Comparison of ENCODE assay signal across 18 cellular contexts in genomic region chr5:53426517-53426839, GRCh38. TPM values are rescaled to one million over a fixed set of nuclear protein-coding genes. Genes with fewer than 3 reads are reported as not detected.
A peak's percentile ranks its signal among the peaks of the same experiment; 100 is the strongest.
DNase-seq lines count a peak whose midpoint lies in the region; ATAC-seq, FAIRE-seq and TF ChIP-seq lines count a peak whose summit lies in the region.
"Had no signal": no experiment of that assay in that cellular context is flagged by ENCODE, and none has a peak within 500 bp of the region (broad histone marks: within the 10 kb centered on the region; RNA-seq: fewer than 3 reads in every experiment).

No MANE protein-coding gene starts in this region.

- H3K36me3 ChIP-seq in ACC112 (ENCODE audit: insufficient read depth, low read length) (no peaks in the 10 kb centered on the region), HUES6 (ENCODE audit: control insufficient read depth, insufficient read depth, low read length) (no peaks in the 10 kb centered on the region), K562 (ENCODE audit: control insufficient read depth, insufficient read depth, low read length) (no peaks in the 10 kb centered on the region), mesodermal cell (ENCODE audit: control insufficient read depth, insufficient read depth, low read length) (no peaks in the 10 kb centered on the region)
- no peaks in the 10 kb centered on the region for H3K36me3 ChIP-seq in naive thymus-derived CD4-positive, alpha-beta T cell (ENCODE audit: control insufficient read depth in 2 of 3, insufficient read depth in 3 of 3, low read length in 3 of 3)
- H3K36me3 ChIP-seq: MG63 had no signal

- CTCF ChIA-PET in K562 (lab: Yijun Ruan, JAX; ENCODE audit: low intra/inter-chr PET ratio), result interaction anchor here (1.3 kb wide), 1 partner anchor 445 kb away, joined by 4 read pairs; no protein-coding TSS in a partner anchor
- CTCF ChIA-PET in naive thymus-derived CD4-positive, alpha-beta T cell (lab: Charles Lee), result no interaction called here

- TF ChIP-seq POLR2A in K562 (conservative IDR thresholded peaks at IDR 0.05), result no peak

- H3K27ac Mint-ChIP-seq in naive thymus-derived CD4-positive, alpha-beta T cell, result no peak overlapping the region
- H3K27ac Mint-ChIP-seq: CD4-positive, alpha-beta T cell had no signal

- no peaks in the 10 kb centered on the region for H3K36me3 Mint-ChIP-seq in naive thymus-derived CD4-positive, alpha-beta T cell

- H3K4me1 ChIP-seq in ACC112 (ENCODE audit: control insufficient read depth, insufficient read depth, low read length, unreplicated experiment) (peaks cover 56% of the 10 kb centered on the region), HUES6 (ENCODE audit: control insufficient read depth, insufficient read depth, low read length) (peaks cover 22% of the 10 kb centered on the region), K562 (replicated peaks in 1 of 2; ENCODE audit: control insufficient read depth in 2 of 2, insufficient read depth in 2 of 2, low read length in 2 of 2) (peaks cover 0 to 19% of the 10 kb centered on the region in 2 experiments; a peak in 3 of 5 replicates), mesodermal cell (ENCODE audit: control insufficient read depth, insufficient read depth, low read length, poor library complexity, severe bottlenecking) (peaks cover 24% of the 10 kb centered on the region)
- no peaks in the 10 kb centered on the region for H3K4me1 ChIP-seq in naive thymus-derived CD4-positive, alpha-beta T cell (ENCODE audit: control insufficient read depth in 2 of 2, insufficient read depth in 2 of 2, low read length in 2 of 2)

- H3K9me3 Mint-ChIP-seq in naive thymus-derived CD4-positive, alpha-beta T cell, result no peaks in the 10 kb centered on the region
- H3K9me3 Mint-ChIP-seq: CD4-positive, alpha-beta T cell had no signal

- no peaks in the 10 kb centered on the region for H3K4me1 Mint-ChIP-seq in naive thymus-derived CD4-positive, alpha-beta T cell

- no peak for FAIRE-seq in K562 (lab: Jason Lieb, UNC)

- no peak overlapping the region for H3K4me3 Mint-ChIP-seq in naive thymus-derived CD4-positive, alpha-beta T cell
- H3K4me3 Mint-ChIP-seq: CD4-positive, alpha-beta T cell had no signal

- no peak for TF ChIP-seq RAD21 in K562 (CRISPR knock-in tag; conservative IDR thresholded peaks at IDR 0.05 in 1 of 2, IDR thresholded peaks at IDR 0.05 in 1 of 2)

- H3K9ac ChIP-seq in HUES6 (ENCODE audit: low read length), result no peak overlapping the region
- no peak overlapping the region for H3K9ac ChIP-seq in K562 (ENCODE audit: insufficient read depth in 1 of 2, low read depth in 2 of 2, low read length in 2 of 2)
- H3K9ac ChIP-seq: GM23248 had no signal

- intact Hi-C loops in K562 (cut with micrococcal nuclease), result loop anchor here (5.0 to 10.0 kb wide), 2 partner anchors 162 to 801 kb away; no protein-coding TSS in a partner anchor
- intact Hi-C loops in naive thymus-derived CD4-positive, alpha-beta T cell (cut with micrococcal nuclease), result loop anchor here (1.0 to 5.0 kb wide), 2 partner anchors 791 kb away; no protein-coding TSS in a partner anchor

- no peaks in the 10 kb centered on the region for H4K20me1 ChIP-seq in K562 (replicated peaks; ENCODE audit: control insufficient read depth, insufficient read depth, low read length)

- TF ChIP-seq CTCF in K562 (IDR thresholded peaks at IDR 0.05 in 2 of 3, conservative IDR thresholded peaks at IDR 0.05 in 1 of 3; ENCODE audit: insufficient read depth in 2 of 3, low read depth in 1 of 3, low read length in 3 of 3), result no peak

- DNase-seq in K562 (ENCODE audit: extremely low read depth in 1 of 4, low spot score in 3 of 4) (no peak), SHP77 treated with DMSO at 0.1 percent for 48 hours (lab: John Stamatoyannopoulos, UW) (no peak), NCI-H510A (lab: John Stamatoyannopoulos, UW) (no peak)
- DNase-seq in naive thymus-derived CD4-positive, alpha-beta T cell, result no peak
- DNase-seq: CD4-positive, alpha-beta T cell; DMS153; GDM1; MG63; NCI-H1048; NCI-H1930; NCI-H226; NCI-H526 treated with DMSO at 0.1 percent for 48 hours had no signal

- H2AFZ ChIP-seq in ACC112 (ENCODE audit: low read length, unreplicated experiment) (peak overlapping the region; percentile 6), K562 (ENCODE audit: low read depth, low read length) (peak overlapping the region; percentile 85)

- no peak for TF ChIP-seq EP300 in K562 (IDR thresholded peaks at IDR 0.05; ENCODE audit: low read length)

- H3K9me3 ChIP-seq in HUES6 (ENCODE audit: control insufficient read depth, insufficient read depth, low read depth, low read length) (no peaks in the 10 kb centered on the region), K562 (replicated peaks; ENCODE audit: control insufficient read depth, insufficient read depth, low read depth, low read length) (no peaks in the 10 kb centered on the region), mesodermal cell (ENCODE audit: control insufficient read depth, low read length) (no peaks in the 10 kb centered on the region)
- no peaks in the 10 kb centered on the region for H3K9me3 ChIP-seq in naive thymus-derived CD4-positive, alpha-beta T cell (ENCODE audit: control insufficient read depth in 2 of 3, low read length in 3 of 3)
- H3K9me3 ChIP-seq: Caco-2, MG63 had no signal

- peak; percentile 57 for ATAC-seq in K562
- ATAC-seq in GM19351 (IDR thresholded peaks at IDR 0.05; ENCODE audit: unreplicated experiment), result no peak
- ATAC-seq in naive thymus-derived CD4-positive, alpha-beta T cell, result no peak

- H3K4me3 ChIP-seq in ACC112 (ENCODE audit: low read depth, low read length), result no peak overlapping the region
- H3K4me3 ChIP-seq in HUES6 (ENCODE audit: low read depth, low read length), result no peak overlapping the region
- no peak overlapping the region for H3K4me3 ChIP-seq in K562
- H3K4me3 ChIP-seq in mesodermal cell (ENCODE audit: extremely low read depth, insufficient read depth, low read length, poor library complexity, severe bottlenecking), result no peak overlapping the region
- no peak overlapping the region for H3K4me3 ChIP-seq in naive thymus-derived CD4-positive, alpha-beta T cell (ENCODE audit: low read length)
- H3K4me3 ChIP-seq: GM23248, MG63 had no signal

- H3K27ac ChIP-seq in ACC112 (ENCODE audit: low read depth, low read length), result no peak overlapping the region
- peak overlapping the region; percentile 22; the same call in 1 of the 2 replicates for H3K27ac ChIP-seq in HUES6 (ENCODE audit: low read depth, low read length)
- H3K27ac ChIP-seq in K562 (ENCODE audit: extremely low read depth, low read depth, low read length), result no peak overlapping the region
- peak overlapping the region; percentile 38 for H3K27ac ChIP-seq in mesodermal cell (ENCODE audit: low read depth, low read length, severe bottlenecking)
- no peak overlapping the region for H3K27ac ChIP-seq in naive thymus-derived CD4-positive, alpha-beta T cell (ENCODE audit: low read depth, low read length)

- H3K27me3 ChIP-seq in ACC112 (ENCODE audit: insufficient read depth, low read length), result no peaks in the 10 kb centered on the region
- no peaks in the 10 kb centered on the region for H3K27me3 ChIP-seq in HUES6 (ENCODE audit: control insufficient read depth, insufficient read depth, low read length)
- H3K27me3 ChIP-seq in K562 (ENCODE audit: control insufficient read depth in 2 of 2, insufficient read depth in 2 of 2, low read length in 2 of 2), result peaks cover 0 to 2% of the 10 kb centered on the region in 2 experiments; a peak in 2 of 5 replicates
- H3K27me3 ChIP-seq in naive thymus-derived CD4-positive, alpha-beta T cell (ENCODE audit: control insufficient read depth in 2 of 2, insufficient read depth in 2 of 2, low read length in 2 of 2), result no peaks in the 10 kb centered on the region
- H3K27me3 ChIP-seq: MG63 had no signal

- H3K79me2 ChIP-seq in ACC112 (ENCODE audit: control insufficient read depth, insufficient read depth, low read length, unreplicated experiment) (no peaks in the 10 kb centered on the region), K562 (ENCODE audit: control insufficient read depth, insufficient read depth, low read length) (no peaks in the 10 kb centered on the region)

- H3K27me3 Mint-ChIP-seq in naive thymus-derived CD4-positive, alpha-beta T cell, result peaks cover 14 to 40% (median 29%) of the 10 kb centered on the region in 5 donors

- no TSS peak for BruUV-seq in K562 (replicated peaks; lab: Mats Ljungman, UMichigan)

- WGBS in K562 (ENCODE audit: insufficient coverage, low coverage, missing lambda C conversion rate), result 10% methylated on average over 1 of the region's 2 CpGs
- WGBS in mesodermal cell (ENCODE audit: insufficient coverage in 2 of 2), 2 experiments, result 80% methylated on average over 1 of the region's 2 CpGs

- in situ Hi-C loops in K562 (cut with MboI), result loop anchor here (25.0 kb wide), 3 partner anchors 786 to 1461 kb away; no protein-coding TSS in a partner anchor

- H3K4me2 ChIP-seq in K562 (ENCODE audit: insufficient read depth, low read length), result peak overlapping the region; percentile 8; the same call in 1 of the 2 replicates

- no peaks in the 10 kb centered on the region for H3K9me1 ChIP-seq in K562 (ENCODE audit: control insufficient read depth, insufficient read depth, low read length)

- POLR2A ChIA-PET in K562 (lab: Yijun Ruan, JAX), result no interaction called here
- POLR2A ChIA-PET in naive thymus-derived CD4-positive, alpha-beta T cell (lab: Charles Lee), result interaction anchor here (0.9 kb wide), 1 partner anchor 316 kb away, joined by 3 read pairs; no protein-coding TSS in a partner anchor

RNA-seq across cellular contexts. Expression of gene FST, which starts 54.0 kb away (rescaled TPM):
- not detected in 2 replicates for total RNA-seq in K562 (2011; cell fraction: chromatin; rRNA removed; ENCODE audit: low replicate concordance)
- not detected in 2 replicates for total RNA-seq in K562 (2011; cell fraction: nucleolus; rRNA removed)
- not detected in 2 replicates for total RNA-seq in K562 (2011; cell fraction: nucleoplasm; rRNA removed)
- total RNA-seq in K562 (2014; rRNA removed) (not detected in 2 replicates), K562 (2014; rRNA removed; fragmentation: Illumina TruSeq; extraction: Trizol) (not detected in 2 replicates), K562 (2015; rRNA removed; fragmentation: Illumina TruSeq; extraction: Trizol) (not detected in 2 replicates), K562 (2021) (0.25 and 0.27 TPM in 2 replicates)
- polyA plus RNA-seq in K562 (2011; rRNA removed) (0.03 and 0.07 TPM in 2 replicates), K562 (2014; fragmentation: Illumina TruSeq; extraction: Trizol) (not detected in 2 replicates), K562 (2014; fragmentation: Nextera tagmentation; extraction: Ambion mirVana) (not detected), K562 (2014; rRNA removed) (not detected in 2 replicates)
- polyA plus RNA-seq in K562 (2011; cell fraction: cytosol; rRNA removed), result 0.01 TPM in 1 of 2 replicates, not detected in the other
- polyA plus RNA-seq in K562 (2011; cell fraction: nucleus; rRNA removed), result 0.18 TPM in 1 of 2 replicates, not detected in the other
- not detected in 2 replicates for polyA plus RNA-seq in K562 (2012)
- not detected in 2 replicates for polyA minus RNA-seq in K562 (2011; rRNA and poly(A)+ RNA removed)
- polyA minus RNA-seq in K562 (2011; cell fraction: cytosol; rRNA and poly(A)+ RNA removed), result not detected in 2 replicates
- polyA minus RNA-seq in K562 (2011; cell fraction: nucleus; rRNA and poly(A)+ RNA removed), result not detected in 2 replicates
- polyA plus RNA-seq in mesodermal cell (2013, experiment 1 of 2), result 42.1 TPM
- polyA plus RNA-seq in mesodermal cell (2013, experiment 2 of 2), result 31.6 TPM
- total RNA-seq in naive thymus-derived CD4-positive, alpha-beta T cell, result 1 to 10 TPM in 2 of 5 experiments, under 1 TPM in 2, not detected in 1; 0.34 to 1.1 (median 1.0) TPM
- polyA plus RNA-seq in naive thymus-derived CD4-positive, alpha-beta T cell, result 1 to 10 TPM in 1 of 2 donors, under 1 TPM in 1; 0.55 to 1.9 TPM

Comparison
In these comparisons a context has a peak if more than half of its experiments do, and no peak if none do; other contexts are left out.
1. H3K27ac ChIP-seq: peak in HUES6 (single experiment) and mesodermal cell (single experiment); none in ACC112 (single experiment), K562 (single experiment) and naive thymus-derived CD4-positive, alpha-beta T cell (single experiment).